In genomic region chr1:112017183-112017582, GRCh38 we compare ENCODE assay signal across 9 cellular contexts. TPM values are rescaled to one million over a fixed set of nuclear protein-coding genes. Genes with fewer than 3 reads are reported as not detected.
"Had no signal": no experiment of that assay in that cellular context is flagged by ENCODE, and none has a peak within 500 bp of the region (broad histone marks: within the 10 kb centered on the region; RNA-seq: fewer than 3 reads in every experiment).

No MANE protein-coding gene starts in this region.

- H3K9ac ChIP-seq: KMS-11 had no signal

- H3K4me2 ChIP-seq: KMS-11 had no signal

- DNase-seq: IMR-90, KBM-7, KG1 had no signal

- FAIRE-seq: HTR-8/SVneo had no signal

- H3K27ac ChIP-seq: HL-60, KMS-11 had no signal

RNA-seq across cellular contexts. Expression of gene KCND3, which starts 27.7 kb away (rescaled TPM):
- total RNA-seq: HT-29, HT1080 had no signal
- polyA plus RNA-seq: IgD-negative memory B cell had no signal
